Comparison of ENCODE assay signal across 8 cellular contexts in genomic region chr1:42957880-42958487, GRCh38. TPM values are rescaled to one million over a fixed set of nuclear protein-coding genes. Genes with fewer than 3 reads are reported as not detected.
DNase-seq lines count a peak whose midpoint lies in the region; ATAC-seq and TF ChIP-seq lines count a peak whose summit lies in the region.

No MANE protein-coding gene starts in this region.

- TF ChIP-seq CTCF in lower leg skin (IDR thresholded peaks at IDR 0.05), result no peak

- no peak for TF ChIP-seq POLR2A in lower leg skin (IDR thresholded peaks at IDR 0.05)

- 5 to 11% methylated on average over 5 to 15 of the region's 72 CpGs for WGBS in lower leg skin, 2 donors

- intact Hi-C loops in lower leg skin (cut with DNase I; ENCODE audit: low total_unique reads), result no loop called here

- peak overlapping the region; percentile 64 for H3K4me3 ChIP-seq in lower leg skin (ENCODE audit: low read depth, poor library complexity, severe bottlenecking)

- peak; percentile 68 for ATAC-seq in HG02759 (IDR thresholded peaks at IDR 0.05; ENCODE audit: unreplicated experiment)

- DNase-seq in NCI-H524 (lab: John Stamatoyannopoulos, UW), result peak; percentile 35 to 67
- DNase-seq in NCI-H524 treated with DMSO at 0.1 percent for 48 hours (lab: John Stamatoyannopoulos, UW), result no peak
- peak; percentile 73 for DNase-seq in NCI-H146 (lab: John Stamatoyannopoulos, UW)
- peak; percentile 69 to 74 for DNase-seq in activated CD4-positive, alpha-beta T cell treated with anti-CD3 and anti-CD28 coated beads for 4 hours
- DNase-seq in dedifferentiated amniotic fluid mesenchymal stem cell (ENCODE audit: extremely low spot score), result peak; percentile 54
- DNase-seq in lower leg skin (ENCODE audit: low spot score in 2 of 2), result peak in 1 of 2 donors; percentile 92
- DNase-seq in stimulated activated CD4-positive, alpha-beta T cell treated with anti-CD3 and anti-CD28 coated beads, Interleukin-4, amount 100 ng/mL, for 4 hours, result peak; percentile 70 to 72

RNA-seq across cellular contexts. Expression of gene SLC2A1, which starts 0.7 kb away (rescaled TPM):
- total RNA-seq in lower leg skin, result 1,000 to 10,000 TPM in 2 of 4 donors, 100 to 1,000 TPM in 2; 488 to 2,308 (median 910) TPM
